In the genomic region with DNA sequence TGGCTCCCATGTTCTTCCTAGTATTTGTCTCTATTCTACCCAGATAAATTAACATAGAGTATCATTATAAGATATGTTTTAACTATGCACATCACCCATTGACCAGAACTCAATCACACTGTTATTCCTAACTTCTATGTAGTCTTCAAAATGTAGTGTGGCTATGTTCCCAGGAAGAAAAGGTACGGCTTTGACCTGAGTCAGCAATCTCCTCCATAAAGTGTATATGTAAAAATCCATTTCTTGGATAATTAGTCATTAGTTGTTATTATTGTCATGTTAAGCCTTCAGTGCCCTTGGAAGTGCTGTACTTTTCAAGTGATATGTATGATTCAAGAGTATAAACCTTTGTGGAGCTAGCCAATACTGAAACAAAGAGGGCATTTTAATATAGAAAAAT, we compare ENCODE assay signal across 8 cellular contexts.
"Had no signal": no experiment of that assay in that cellular context is flagged by ENCODE, and none has a peak within 500 bp of the region (broad histone marks: within the 10 kb centered on the region; RNA-seq: fewer than 3 reads in every experiment).

No MANE protein-coding gene starts in this region.

- H3K4me3 ChIP-seq: GM12878 had no signal

- FAIRE-seq: G401.6, GM12878, GM12891, GM12892, GM18507, GM19239 had no signal

- DNase-seq: GDM1, GF-D8 had no signal

- ATAC-seq: GM12878 had no signal
